In the genomic region with DNA sequence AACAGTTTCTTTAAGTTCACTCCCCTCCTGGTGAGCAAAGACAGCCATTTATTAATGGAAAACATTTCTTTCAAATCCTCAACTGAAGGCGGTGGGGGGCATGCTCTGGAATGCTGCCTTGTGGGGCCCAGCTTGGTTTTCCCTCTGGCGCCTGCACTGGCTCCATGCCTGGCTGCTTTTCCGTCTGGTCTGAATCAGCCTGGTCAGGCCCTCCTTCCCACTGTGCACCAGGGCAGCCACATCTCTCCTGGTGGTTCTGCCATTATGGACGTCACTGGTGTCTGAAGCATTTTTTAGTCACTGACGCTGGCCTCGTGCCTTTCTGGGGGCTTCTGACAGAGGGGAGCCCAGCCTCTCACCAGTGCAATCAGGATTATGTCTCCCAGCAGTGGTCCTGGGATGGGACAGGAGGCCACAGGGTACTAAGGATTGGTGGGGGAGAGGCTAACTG, we compare ENCODE assay signal across 1 cellular context.
TF ChIP-seq lines count a peak whose summit lies in the region.

No MANE protein-coding gene starts in this region.

TF ChIP-seq in WTC11, 78 proteins besides CTCF, POLR2A, EP300 and RAD21 (continued from another document):
- TF ChIP-seq, protein P1, sequence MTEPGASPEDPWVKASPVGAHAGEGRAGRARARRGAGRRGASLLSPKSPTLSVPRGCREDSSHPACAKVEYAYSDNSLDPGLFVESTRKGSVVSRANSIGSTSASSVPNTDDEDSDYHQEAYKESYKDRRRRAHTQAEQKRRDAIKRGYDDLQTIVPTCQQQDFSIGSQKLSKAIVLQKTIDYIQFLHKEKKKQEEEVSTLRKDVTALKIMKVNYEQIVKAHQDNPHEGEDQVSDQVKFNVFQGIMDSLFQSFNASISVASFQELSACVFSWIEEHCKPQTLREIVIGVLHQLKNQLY (CRISPR knock-in tag; IDR thresholded peaks at IDR 0.05), result no peak
- TF ChIP-seq, protein P2, sequence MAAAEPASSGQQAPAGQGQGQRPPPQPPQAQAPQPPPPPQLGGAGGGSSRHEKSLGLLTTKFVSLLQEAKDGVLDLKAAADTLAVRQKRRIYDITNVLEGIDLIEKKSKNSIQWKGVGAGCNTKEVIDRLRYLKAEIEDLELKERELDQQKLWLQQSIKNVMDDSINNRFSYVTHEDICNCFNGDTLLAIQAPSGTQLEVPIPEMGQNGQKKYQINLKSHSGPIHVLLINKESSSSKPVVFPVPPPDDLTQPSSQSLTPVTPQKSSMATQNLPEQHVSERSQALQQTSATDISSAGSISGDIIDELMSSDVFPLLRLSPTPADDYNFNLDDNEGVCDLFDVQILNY (CRISPR knock-in tag; IDR thresholded peaks at IDR 0.05), result no peak
- no peak for TF ChIP-seq FOXK1 (CRISPR knock-in tag; IDR thresholded peaks at IDR 0.05)
- TF ChIP-seq, protein P3, sequence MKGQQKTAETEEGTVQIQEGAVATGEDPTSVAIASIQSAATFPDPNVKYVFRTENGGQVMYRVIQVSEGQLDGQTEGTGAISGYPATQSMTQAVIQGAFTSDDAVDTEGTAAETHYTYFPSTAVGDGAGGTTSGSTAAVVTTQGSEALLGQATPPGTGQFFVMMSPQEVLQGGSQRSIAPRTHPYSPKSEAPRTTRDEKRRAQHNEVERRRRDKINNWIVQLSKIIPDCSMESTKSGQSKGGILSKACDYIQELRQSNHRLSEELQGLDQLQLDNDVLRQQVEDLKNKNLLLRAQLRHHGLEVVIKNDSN (CRISPR knock-in tag; IDR thresholded peaks at IDR 0.05), result no peak
- no peak for TF ChIP-seq NR2C2 (CRISPR knock-in tag; IDR thresholded peaks at IDR 0.05)
- TF ChIP-seq, protein P4, sequence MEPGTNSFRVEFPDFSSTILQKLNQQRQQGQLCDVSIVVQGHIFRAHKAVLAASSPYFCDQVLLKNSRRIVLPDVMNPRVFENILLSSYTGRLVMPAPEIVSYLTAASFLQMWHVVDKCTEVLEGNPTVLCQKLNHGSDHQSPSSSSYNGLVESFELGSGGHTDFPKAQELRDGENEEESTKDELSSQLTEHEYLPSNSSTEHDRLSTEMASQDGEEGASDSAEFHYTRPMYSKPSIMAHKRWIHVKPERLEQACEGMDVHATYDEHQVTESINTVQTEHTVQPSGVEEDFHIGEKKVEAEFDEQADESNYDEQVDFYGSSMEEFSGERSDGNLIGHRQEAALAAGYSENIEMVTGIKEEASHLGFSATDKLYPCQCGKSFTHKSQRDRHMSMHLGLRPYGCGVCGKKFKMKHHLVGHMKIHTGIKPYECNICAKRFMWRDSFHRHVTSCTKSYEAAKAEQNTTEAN (CRISPR knock-in tag; IDR thresholded peaks at IDR 0.05), result no peak
- TF ChIP-seq, protein P5, sequence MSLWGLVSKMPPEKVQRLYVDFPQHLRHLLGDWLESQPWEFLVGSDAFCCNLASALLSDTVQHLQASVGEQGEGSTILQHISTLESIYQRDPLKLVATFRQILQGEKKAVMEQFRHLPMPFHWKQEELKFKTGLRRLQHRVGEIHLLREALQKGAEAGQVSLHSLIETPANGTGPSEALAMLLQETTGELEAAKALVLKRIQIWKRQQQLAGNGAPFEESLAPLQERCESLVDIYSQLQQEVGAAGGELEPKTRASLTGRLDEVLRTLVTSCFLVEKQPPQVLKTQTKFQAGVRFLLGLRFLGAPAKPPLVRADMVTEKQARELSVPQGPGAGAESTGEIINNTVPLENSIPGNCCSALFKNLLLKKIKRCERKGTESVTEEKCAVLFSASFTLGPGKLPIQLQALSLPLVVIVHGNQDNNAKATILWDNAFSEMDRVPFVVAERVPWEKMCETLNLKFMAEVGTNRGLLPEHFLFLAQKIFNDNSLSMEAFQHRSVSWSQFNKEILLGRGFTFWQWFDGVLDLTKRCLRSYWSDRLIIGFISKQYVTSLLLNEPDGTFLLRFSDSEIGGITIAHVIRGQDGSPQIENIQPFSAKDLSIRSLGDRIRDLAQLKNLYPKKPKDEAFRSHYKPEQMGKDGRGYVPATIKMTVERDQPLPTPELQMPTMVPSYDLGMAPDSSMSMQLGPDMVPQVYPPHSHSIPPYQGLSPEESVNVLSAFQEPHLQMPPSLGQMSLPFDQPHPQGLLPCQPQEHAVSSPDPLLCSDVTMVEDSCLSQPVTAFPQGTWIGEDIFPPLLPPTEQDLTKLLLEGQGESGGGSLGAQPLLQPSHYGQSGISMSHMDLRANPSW (CRISPR knock-in tag; conservative IDR thresholded peaks at IDR 0.05; ENCODE audit: low read depth), result no peak
- no peak for TF ChIP-seq ZNF219 (CRISPR knock-in tag; IDR thresholded peaks at IDR 0.05; ENCODE audit: borderline replicate concordance)
- TF ChIP-seq, protein P6, sequence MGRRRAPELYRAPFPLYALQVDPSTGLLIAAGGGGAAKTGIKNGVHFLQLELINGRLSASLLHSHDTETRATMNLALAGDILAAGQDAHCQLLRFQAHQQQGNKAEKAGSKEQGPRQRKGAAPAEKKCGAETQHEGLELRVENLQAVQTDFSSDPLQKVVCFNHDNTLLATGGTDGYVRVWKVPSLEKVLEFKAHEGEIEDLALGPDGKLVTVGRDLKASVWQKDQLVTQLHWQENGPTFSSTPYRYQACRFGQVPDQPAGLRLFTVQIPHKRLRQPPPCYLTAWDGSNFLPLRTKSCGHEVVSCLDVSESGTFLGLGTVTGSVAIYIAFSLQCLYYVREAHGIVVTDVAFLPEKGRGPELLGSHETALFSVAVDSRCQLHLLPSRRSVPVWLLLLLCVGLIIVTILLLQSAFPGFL (CRISPR knock-in tag; IDR thresholded peaks at IDR 0.05; ENCODE audit: borderline replicate concordance), result no peak
- no peak for TF ChIP-seq SOX15 (CRISPR knock-in tag; IDR thresholded peaks at IDR 0.05)
